ENCODE assay signal across 1 cellular context in genomic region chr20:38144608-38145093, GRCh38.
TF ChIP-seq lines count a peak whose summit lies in the region.

No MANE protein-coding gene starts in this region.

TF ChIP-seq in liver, 16 proteins besides CTCF, POLR2A, EP300 and RAD21 (continued from another document):
- no peak for TF ChIP-seq ZBTB33 (IDR thresholded peaks at IDR 0.05)
- peak in 1 of 2 donors; percentile 40 for TF ChIP-seq JUND (IDR thresholded peaks at IDR 0.05)
- TF ChIP-seq TAF1 (conservative IDR thresholded peaks at IDR 0.05) = no peak
- TF ChIP-seq FOXA1 (IDR thresholded peaks at IDR 0.05) = no peak
- TF ChIP-seq NR2F2 (IDR thresholded peaks at IDR 0.05) = no peak
- peak; percentile 27 for TF ChIP-seq MAX (IDR thresholded peaks at IDR 0.05)
- peak; percentile 25 for TF ChIP-seq YY1 (IDR thresholded peaks at IDR 0.05)
